19 cellular contexts compared by ENCODE assay signal in the genomic region with DNA sequence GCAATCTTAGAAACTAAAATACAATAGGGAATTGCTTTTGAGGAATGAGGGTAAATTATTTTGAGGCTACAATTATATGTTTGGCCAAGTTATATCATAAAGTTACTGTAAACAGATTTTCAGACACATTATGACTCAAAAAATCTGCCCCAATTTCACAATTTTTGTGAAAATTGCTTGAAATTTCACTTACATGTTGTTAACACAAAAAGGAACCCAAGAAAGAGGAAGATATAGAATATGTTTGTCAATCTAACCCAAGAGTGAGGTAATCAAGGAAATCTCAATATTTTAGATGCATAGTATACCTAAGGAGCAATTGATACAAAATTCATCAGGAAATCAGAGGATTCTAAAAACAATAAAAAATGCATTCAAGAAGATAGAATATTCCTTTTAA.
"Had no signal": no experiment of that assay in that cellular context is flagged by ENCODE, and none has a peak within 500 bp of the region (broad histone marks: within the 10 kb centered on the region; RNA-seq: fewer than 3 reads in every experiment).

No MANE protein-coding gene starts in this region.

- ATAC-seq: activated naive CD4-positive, alpha-beta T cell treated with anti-CD3 and anti-CD28 coated beads, Interleukin-2, amount 50 U/mL, for 72 hours; activated T-helper 17 cell treated with anti-CD3 and anti-CD28 coated beads, Interleukin-2, amount 50 U/mL, for 72 hours; naive thymus-derived CD8-positive, alpha-beta T cell; sciatic nerve had no signal

- H3K9ac ChIP-seq: neural progenitor cell had no signal

- H3K36me3 ChIP-seq: lower lobe of right lung, neural progenitor cell, thoracic aorta had no signal

- H3K27me3 Mint-ChIP-seq: type B pancreatic cell had no signal

- H3K9me3 ChIP-seq: lower lobe of right lung, thoracic aorta had no signal

- DNase-seq: activated CD4-positive, alpha-beta T cell treated with anti-CD3 and anti-CD28 coated beads for 1 hour; activated CD4-positive, alpha-beta T cell treated with anti-CD3 and anti-CD28 coated beads, Interleukin-2, amount 50 U/mL, for 4 hours; activated CD8-positive, alpha-beta memory T cell treated with anti-CD3 and anti-CD28 coated beads for 24 hours; activated CD8-positive, alpha-beta memory T cell treated with anti-CD3 and anti-CD28 coated beads, Interleukin-2, amount 50 U/mL, for 4 hours; activated T-cell treated with anti-CD3 and anti-CD28 coated beads, Interleukin-2, amount 50 U/mL, for 24 hours; left colon; lower lobe of right lung; naive thymus-derived CD8-positive, alpha-beta T cell; stimulated activated CD4-positive, alpha-beta T cell treated with anti-CD3 and anti-CD28 coated beads, Interleukin-15, amount 100 ng/mL, for 24 hours; stimulated activated CD4-positive, alpha-beta T cell treated with anti-CD3 and anti-CD28 coated beads, Interleukin-2, amount 100 ng/mL, for 48 hours; stimulated activated CD8-positive, alpha-beta memory T cell treated with anti-CD3 and anti-CD28 coated beads, Interleukin-4, amount 100 ng/mL, for 48 hours; stimulated activated naive CD4-positive, alpha-beta T cell had no signal

- H2AFZ ChIP-seq: neural progenitor cell had no signal

- H3K4me2 ChIP-seq: neural progenitor cell had no signal

- H3K27me3 ChIP-seq: neural progenitor cell had no signal

- H3K27ac Mint-ChIP-seq: activated naive CD4-positive, alpha-beta T cell treated with anti-CD3 and anti-CD28 coated beads, Interleukin-2, amount 50 U/mL, for 72 hours; activated T-cell treated with anti-CD3 and anti-CD28 coated beads, Interleukin-2, amount 50 U/mL, for 24 hours; activated T-helper 17 cell treated with anti-CD3 and anti-CD28 coated beads, Interleukin-2, amount 50 U/mL, for 72 hours; brain; neural progenitor cell; type B pancreatic cell had no signal

- H3K4me1 ChIP-seq: lower lobe of right lung had no signal

- H3K4me3 ChIP-seq: lower lobe of right lung, neural progenitor cell, thoracic aorta had no signal

- H3K4me3 Mint-ChIP-seq: activated T-cell treated with anti-CD3 and anti-CD28 coated beads, Interleukin-2, amount 50 U/mL, for 24 hours; activated T-helper 17 cell treated with anti-CD3 and anti-CD28 coated beads, Interleukin-2, amount 50 U/mL, for 72 hours; brain; naive thymus-derived CD8-positive, alpha-beta T cell; neural progenitor cell; type B pancreatic cell had no signal

- H3K27ac ChIP-seq: lower lobe of right lung, neural progenitor cell, thoracic aorta had no signal

- H3K4me1 Mint-ChIP-seq: activated T-helper 17 cell treated with anti-CD3 and anti-CD28 coated beads, Interleukin-2, amount 50 U/mL, for 72 hours; brain; naive thymus-derived CD8-positive, alpha-beta T cell had no signal

- H3K36me3 Mint-ChIP-seq: brain; naive thymus-derived CD8-positive, alpha-beta T cell; neural progenitor cell; type B pancreatic cell had no signal

- H3K9me3 Mint-ChIP-seq: activated T-helper 17 cell treated with anti-CD3 and anti-CD28 coated beads, Interleukin-2, amount 50 U/mL, for 72 hours; brain; neural progenitor cell had no signal
